In genomic region chr13:70964124-70964523, GRCh38 we compare ENCODE assay signal across 12 cellular contexts.
A peak's percentile ranks its signal among the peaks of the same experiment; 100 is the strongest.
DNase-seq lines count a peak whose midpoint lies in the region; ATAC-seq and TF ChIP-seq lines count a peak whose summit lies in the region.
"Had no signal": no experiment of that assay in that cellular context is flagged by ENCODE, and none has a peak within 500 bp of the region (broad histone marks: within the 10 kb centered on the region; RNA-seq: fewer than 3 reads in every experiment).

No MANE protein-coding gene starts in this region.

- DNase-seq in NCI-H524 treated with DMSO at 0.1 percent for 48 hours (lab: John Stamatoyannopoulos, UW) (peak; percentile 6), cerebellar cortex (ENCODE audit: low spot score) (peak; percentile 7), COLO668 (lab: John Stamatoyannopoulos, UW; ENCODE audit: unreplicated experiment) (no peak), heart left ventricle (no peak)
- DNase-seq: activated naive CD4-positive, alpha-beta T cell treated with anti-CD3 and anti-CD28 coated beads for 36 hours; NCI-H510A; right cardiac atrium had no signal

- no peaks in the 10 kb centered on the region for H3K9me3 ChIP-seq in heart left ventricle
- H3K9me3 ChIP-seq: BLaER1 had no signal

- peak; percentile 63 for TF ChIP-seq CTCF in 22Rv1 (IDR thresholded peaks at IDR 0.05)
- peak; percentile 26 for TF ChIP-seq CTCF in GM12873 (IDR thresholded peaks at IDR 0.05; ENCODE audit: insufficient read depth, low read depth, low read length, missing control alignments)
- no peak for TF ChIP-seq CTCF in heart left ventricle (IDR thresholded peaks at IDR 0.05)

- no peaks in the 10 kb centered on the region for H3K4me1 ChIP-seq in heart left ventricle
- H3K4me1 ChIP-seq: BLaER1 had no signal

- H3K27me3 ChIP-seq in heart left ventricle = no peaks in the 10 kb centered on the region
- H3K27me3 ChIP-seq: BLaER1 had no signal

- ATAC-seq in GM18502 (IDR thresholded peaks at IDR 0.05; ENCODE audit: poor library complexity, unreplicated experiment) (no peak), GM21423 (IDR thresholded peaks at IDR 0.05; ENCODE audit: unreplicated experiment) (no peak), heart left ventricle (no peak)
- ATAC-seq: right cardiac atrium had no signal

- WGBS in heart left ventricle, 4 donors = 94 to 98% (median 97%) methylated on average over 2 of the region's 2 CpGs

- intact Hi-C loops in heart left ventricle (cut with DNase I) = loop anchor here in 4 of 10 donors (5.0 to 10.0 kb wide), 5 partner anchors 253 to 1731 kb away; no protein-coding TSS in a partner anchor

- H3K27ac ChIP-seq in 22Rv1 = no peak overlapping the region
- H3K27ac ChIP-seq in heart left ventricle = no peak overlapping the region
- H3K27ac ChIP-seq: BLaER1 had no signal

- TF ChIP-seq POLR2A in heart left ventricle (IDR thresholded peaks at IDR 0.05) = no peak

- no peak overlapping the region for H3K4me3 ChIP-seq in heart left ventricle
- H3K4me3 ChIP-seq: BLaER1 had no signal

- no peaks in the 10 kb centered on the region for H3K36me3 ChIP-seq in heart left ventricle
- H3K36me3 ChIP-seq: BLaER1 had no signal

Comparison
In these comparisons a context has a peak if more than half of its experiments do, and no peak if none do; other contexts are left out.
1. CTCF ChIP-seq: peak in 22Rv1 (single experiment) and GM12873 (single experiment); none in heart left ventricle (0 of 12).
2. DNase-seq: peak in NCI-H524 treated with DMSO at 0.1 percent for 48 hours (single experiment) and cerebellar cortex (single experiment); none in COLO668 (single experiment) and heart left ventricle (0 of 5).